Comparison of ENCODE assay signal across 9 cellular contexts in the genomic region with DNA sequence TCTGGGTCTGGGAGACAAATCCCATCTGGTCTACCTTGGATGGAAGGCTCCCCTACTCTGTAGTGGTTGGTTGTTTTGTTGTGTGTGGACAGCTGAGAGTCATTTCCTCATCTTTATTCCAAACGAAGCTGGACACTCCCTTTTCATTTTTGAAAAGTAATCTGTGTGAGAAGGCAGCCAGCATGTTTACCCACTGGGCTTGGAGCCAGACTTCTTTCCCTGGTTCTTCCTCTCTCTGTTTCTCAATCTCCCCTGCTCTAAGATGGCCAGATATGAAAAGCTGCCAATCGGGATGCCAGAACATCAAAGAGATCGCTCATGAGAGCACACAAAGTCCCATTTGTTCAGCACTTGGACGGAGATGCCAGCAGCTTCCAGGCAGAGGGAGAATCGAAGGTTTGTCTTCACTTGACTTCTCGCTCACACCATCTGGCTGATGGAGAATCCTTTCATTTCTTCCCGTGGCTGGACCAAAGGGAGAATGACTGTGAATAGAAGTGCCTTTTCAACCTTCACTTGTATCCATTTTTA.
DNase-seq lines count a peak whose midpoint lies in the region; ATAC-seq and TF ChIP-seq lines count a peak whose summit lies in the region.
"Had no signal": no experiment of that assay in that cellular context is flagged by ENCODE, and none has a peak within 500 bp of the region (broad histone marks: within the 10 kb centered on the region; RNA-seq: fewer than 3 reads in every experiment).

No MANE protein-coding gene starts in this region.

- peak overlapping the region; percentile 80 for H3K27ac Mint-ChIP-seq in HFFc6
- H3K27ac Mint-ChIP-seq in stimulated activated naive B cell treated with anti-CD40 and anti-IgM and Interleukin-4, amounts not matched to agents 10 μg/mL and 1 μg/mL and 100 μg/mL, for 72 hours, result no peak overlapping the region
- H3K27ac Mint-ChIP-seq: naive B cell had no signal

- TF ChIP-seq CTCF in HFFc6 (IDR thresholded peaks at IDR 0.05) (no peak), foreskin fibroblast (IDR thresholded peaks at IDR 0.05; ENCODE audit: low read depth, low read length) (no peak)

- H3K4me3 ChIP-seq in foreskin fibroblast (ENCODE audit: low read depth in 1 of 2, low read length in 2 of 2), result peak overlapping the region; percentile 39 to 52

- no peaks in the 10 kb centered on the region for H3K9me3 Mint-ChIP-seq in HFFc6
- no peaks in the 10 kb centered on the region for H3K9me3 Mint-ChIP-seq in stimulated activated naive B cell treated with anti-CD40 and anti-IgM and Interleukin-4, amounts not matched to agents 10 μg/mL and 1 μg/mL and 100 μg/mL, for 72 hours
- H3K9me3 Mint-ChIP-seq: naive B cell had no signal

- H3K4me3 Mint-ChIP-seq in HFFc6, result peak overlapping the region; percentile 88
- no peak overlapping the region for H3K4me3 Mint-ChIP-seq in stimulated activated naive B cell treated with anti-CD40 and anti-IgM and Interleukin-4, amounts not matched to agents 10 μg/mL and 1 μg/mL and 100 μg/mL, for 72 hours
- H3K4me3 Mint-ChIP-seq: naive B cell had no signal

- in situ Hi-C loops in SK-MEL-5 (cut with HindIII; ENCODE audit: low pct_unique_long_range_greater_than_20kb, low sequenced_read_pairs), result no loop called here

- H3K27me3 Mint-ChIP-seq in HFFc6 (ENCODE audit: insufficient read depth), result no peaks in the 10 kb centered on the region
- no peaks in the 10 kb centered on the region for H3K27me3 Mint-ChIP-seq in stimulated activated naive B cell treated with anti-CD40 and anti-IgM and Interleukin-4, amounts not matched to agents 10 μg/mL and 1 μg/mL and 100 μg/mL, for 72 hours

- DNase-seq in HFFc6 (peak; percentile 66), SK-MEL-5 (ENCODE audit: low read depth, low spot score) (peak; percentile 100), foreskin fibroblast (peak; percentile 90 to 94), pulmonary artery endothelial cell (ENCODE audit: low read depth, low spot score) (peak; percentile 75)
- no peak for DNase-seq in stimulated activated naive B cell treated with anti-CD40 and anti-IgM and Interleukin-4, amounts not matched to agents 10 μg/mL and 1 μg/mL and 100 μg/mL, for 72 hours
- DNase-seq: naive B cell had no signal

- ATAC-seq in GM21825 (IDR thresholded peaks at IDR 0.05; ENCODE audit: unreplicated experiment) (no peak), HG03565 (IDR thresholded peaks at IDR 0.05; ENCODE audit: unreplicated experiment) (no peak), HG03432 (IDR thresholded peaks at IDR 0.05; ENCODE audit: unreplicated experiment) (no peak)
- ATAC-seq in stimulated activated naive B cell treated with anti-CD40 and anti-IgM and Interleukin-4, amounts not matched to agents 10 μg/mL and 1 μg/mL and 100 μg/mL, for 72 hours (replicated peaks), result no peak

- H3K4me1 Mint-ChIP-seq in HFFc6 (ENCODE audit: low read depth), result peaks cover 29% of the 10 kb centered on the region
- H3K4me1 Mint-ChIP-seq in stimulated activated naive B cell treated with anti-CD40 and anti-IgM and Interleukin-4, amounts not matched to agents 10 μg/mL and 1 μg/mL and 100 μg/mL, for 72 hours, result no peaks in the 10 kb centered on the region
- H3K4me1 Mint-ChIP-seq: naive B cell had no signal

- no peaks in the 10 kb centered on the region for H3K36me3 Mint-ChIP-seq in HFFc6 (ENCODE audit: low read depth)
- no peaks in the 10 kb centered on the region for H3K36me3 Mint-ChIP-seq in stimulated activated naive B cell treated with anti-CD40 and anti-IgM and Interleukin-4, amounts not matched to agents 10 μg/mL and 1 μg/mL and 100 μg/mL, for 72 hours
- H3K36me3 Mint-ChIP-seq: naive B cell had no signal
